Comparison of ENCODE assay signal across 6 cellular contexts in the genomic region with DNA sequence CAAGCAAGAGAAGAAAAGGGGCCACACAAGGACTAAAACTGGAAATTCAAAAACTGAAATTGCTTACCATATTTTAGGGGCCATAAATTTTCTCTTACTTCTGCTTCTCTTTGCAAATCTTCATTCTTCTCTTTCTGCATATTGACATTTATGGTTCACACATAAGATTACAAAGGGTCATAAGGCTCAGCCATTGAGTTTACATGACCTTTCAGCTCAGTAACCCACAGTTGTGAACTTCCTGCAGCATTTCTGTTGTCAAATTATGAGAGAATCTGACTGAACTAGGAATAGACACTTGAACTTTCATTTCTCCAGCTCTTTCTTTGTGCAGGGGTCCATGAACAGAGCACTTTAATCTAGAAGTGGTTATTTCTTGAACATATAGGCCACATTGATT.
"Had no signal": no experiment of that assay in that cellular context is flagged by ENCODE, and none has a peak within 500 bp of the region (broad histone marks: within the 10 kb centered on the region; RNA-seq: fewer than 3 reads in every experiment).

No MANE protein-coding gene starts in this region.

- H3K4me3 Mint-ChIP-seq: IgD-negative memory B cell had no signal

- DNase-seq: IMR-90, KBM-7, KG1 had no signal

- H3K27ac Mint-ChIP-seq: IgD-negative memory B cell had no signal

- H3K4me1 Mint-ChIP-seq: IgD-negative memory B cell had no signal

- H3K36me3 Mint-ChIP-seq: IgD-negative memory B cell had no signal

- ATAC-seq: HepG2, K562 had no signal

- H3K27me3 Mint-ChIP-seq: IgD-negative memory B cell had no signal
